Comparison of ENCODE assay signal across 28 cellular contexts in genomic region chr17:9767432-9767991, GRCh38. TPM values are rescaled to one million over a fixed set of nuclear protein-coding genes. Genes with fewer than 3 reads are reported as not detected.
DNase-seq lines count a peak whose midpoint lies in the region; ATAC-seq, FAIRE-seq and TF ChIP-seq lines count a peak whose summit lies in the region.
"Had no signal": no experiment of that assay in that cellular context is flagged by ENCODE, and none has a peak within 500 bp of the region (broad histone marks: within the 10 kb centered on the region; RNA-seq: fewer than 3 reads in every experiment).

No MANE protein-coding gene starts in this region.

- H3K4me3 ChIP-seq in BLaER1 (no peak overlapping the region), Karpas-422 (ENCODE audit: low read length) (no peak overlapping the region), GM23338 (no peak overlapping the region)
- H3K4me3 ChIP-seq: GM12878, SK-N-MC had no signal

- no peak overlapping the region for H4K8ac ChIP-seq in H9 (replicated peaks; ENCODE audit: insufficient read length, low read depth, low read length)

- H3K36me3 Mint-ChIP-seq in H9 (ENCODE audit: insufficient read depth in 1 of 3, low read depth in 3 of 3): no peaks in the 10 kb centered on the region
- H3K36me3 Mint-ChIP-seq in chondrocyte (ENCODE audit: low read depth): no peaks in the 10 kb centered on the region
- no peaks in the 10 kb centered on the region for H3K36me3 Mint-ChIP-seq in GM23338 (ENCODE audit: low read depth)
- H3K36me3 Mint-ChIP-seq: CD8-positive, alpha-beta memory T cell had no signal

- no peak overlapping the region for H4K91ac ChIP-seq in H9 (ENCODE audit: insufficient read length, low read depth, low read length)

- H3K9me3 ChIP-seq in BLaER1 (no peaks in the 10 kb centered on the region), H9 (ENCODE audit: control insufficient read depth, low read depth, low read length) (no peaks in the 10 kb centered on the region), Karpas-422 (ENCODE audit: low read length) (no peaks in the 10 kb centered on the region)

- H2BK120ac ChIP-seq in H9 (ENCODE audit: low read depth, low read length, poor library complexity, severe bottlenecking): no peak overlapping the region

- H2AFZ ChIP-seq in H9 (ENCODE audit: low read length) (no peak overlapping the region), Karpas-422 (ENCODE audit: low read length) (no peak overlapping the region), GM23338 (no peak overlapping the region)

- H3K27ac Mint-ChIP-seq in H9 (no peak overlapping the region), chondrocyte (ENCODE audit: unreplicated experiment) (no peak overlapping the region), GM23338 (no peak overlapping the region)
- H3K27ac Mint-ChIP-seq: CD8-positive, alpha-beta memory T cell; T-helper 17 cell had no signal

- H3K9ac ChIP-seq in BLaER1 (no peak overlapping the region), H9 (ENCODE audit: extremely low read depth, insufficient read length, low read length) (no peak overlapping the region), Karpas-422 (ENCODE audit: low read length) (no peak overlapping the region)

- H3K27ac ChIP-seq in BLaER1: 0 out of 2 replicates have a peak overlapping the region, but pooled peaks have one; percentile 22
- H3K27ac ChIP-seq in H9 (ENCODE audit: insufficient read length, low read depth, low read length): no peak overlapping the region
- no peak overlapping the region for H3K27ac ChIP-seq in Karpas-422 (ENCODE audit: low read length)
- no peak overlapping the region for H3K27ac ChIP-seq in GM23338 (ENCODE audit: low read depth)
- H3K27ac ChIP-seq: C4-2B, RWPE1, SK-N-MC had no signal

- H3K9me3 Mint-ChIP-seq in H9 (no peaks in the 10 kb centered on the region), chondrocyte (ENCODE audit: low read depth) (no peaks in the 10 kb centered on the region), GM23338 (no peaks in the 10 kb centered on the region)
- H3K9me3 Mint-ChIP-seq: CD8-positive, alpha-beta memory T cell had no signal

- ATAC-seq in GM23338: no peak
- ATAC-seq: Panc1, T-helper 17 cell had no signal

- H3K9me2 ChIP-seq in Karpas-422 (replicated peaks; ENCODE audit: insufficient read depth, low read length): no peaks in the 10 kb centered on the region
- H3K9me2 ChIP-seq in GM23338 (ENCODE audit: insufficient read depth): no peaks in the 10 kb centered on the region

- H3K36me3 ChIP-seq in BLaER1: no peaks in the 10 kb centered on the region
- no peaks in the 10 kb centered on the region for H3K36me3 ChIP-seq in Karpas-422 (ENCODE audit: insufficient read depth, low read length)
- H3K36me3 ChIP-seq in GM23338 (ENCODE audit: insufficient read depth): no peaks in the 10 kb centered on the region

- no peak overlapping the region for H3K23ac ChIP-seq in H9 (ENCODE audit: insufficient read length, low read depth, low read length)

- no peak overlapping the region for H2BK12ac ChIP-seq in H9 (ENCODE audit: insufficient read length, low read depth, low read length)

- no peaks in the 10 kb centered on the region for H3F3A ChIP-seq in GM23338 (replicated peaks; ENCODE audit: low read depth)

- H3K4me3 Mint-ChIP-seq in H9 (no peak overlapping the region), chondrocyte (ENCODE audit: unreplicated experiment) (no peak overlapping the region), GM23338 (no peak overlapping the region)
- H3K4me3 Mint-ChIP-seq: CD8-positive, alpha-beta memory T cell; T-helper 17 cell had no signal

- H2BK15ac ChIP-seq in H9 (ENCODE audit: low read depth, low read length): no peak overlapping the region

- H3K79me1 ChIP-seq in H9 (ENCODE audit: insufficient read depth, low read depth, low read length, poor library complexity, severe bottlenecking): no peaks in the 10 kb centered on the region

- H3K4me2 ChIP-seq in BLaER1 (peak overlapping the region; percentile 35), H9 (ENCODE audit: insufficient read depth, insufficient read length, low read length) (no peak overlapping the region), Karpas-422 (ENCODE audit: low read depth, low read length, poor library complexity, severe bottlenecking) (no peak overlapping the region), GM23338 (no peak overlapping the region)

- H3K27me3 ChIP-seq in BLaER1 (no peaks in the 10 kb centered on the region), H9 (ENCODE audit: insufficient read depth, low read length) (no peaks in the 10 kb centered on the region), Karpas-422 (ENCODE audit: low read length) (no peaks in the 10 kb centered on the region), GM23338 (ENCODE audit: insufficient read depth) (no peaks in the 10 kb centered on the region)

- H3K23me2 ChIP-seq in H9 (ENCODE audit: insufficient read length, low read depth, low read length, poor library complexity, severe bottlenecking): no peaks in the 10 kb centered on the region

- DNase-seq in H9: no peak
- peak; percentile 44 for DNase-seq in chondrocyte (ENCODE audit: low spot score)
- peak; percentile 23 for DNase-seq in myocyte (ENCODE audit: low read depth)
- DNase-seq in Karpas-422: no peak
- no peak for DNase-seq in GM23338 (ENCODE audit: low spot score)
- no peak for DNase-seq in NCI-H510A (lab: John Stamatoyannopoulos, UW)
- DNase-seq in urothelium cell line (ENCODE audit: low spot score): no peak
- DNase-seq: AML-193; CD8-positive, alpha-beta memory T cell; NCI-H1092 treated with DMSO at 0.1 percent for 48 hours; NCI-H1436; NCI-H187; NCI-H446; NCI-H69; SHP77; T-helper 17 cell had no signal

- no peak overlapping the region for H3K4ac ChIP-seq in H9 (ENCODE audit: low read depth, low read length)

- no peaks in the 10 kb centered on the region for H3K79me2 ChIP-seq in H9 (ENCODE audit: insufficient read depth, low read length)
- no peaks in the 10 kb centered on the region for H3K79me2 ChIP-seq in Karpas-422 (ENCODE audit: low read length)
- H3K79me2 ChIP-seq in GM23338 (replicated peaks; ENCODE audit: insufficient read depth): no peaks in the 10 kb centered on the region

- H4K5ac ChIP-seq in H9 (ENCODE audit: insufficient read length, low read depth, low read length): no peak overlapping the region

- H2BK5ac ChIP-seq in H9 (ENCODE audit: insufficient read length, low read length): no peak overlapping the region

- H3K18ac ChIP-seq in H9 (ENCODE audit: insufficient read length, low read depth, low read length): no peak overlapping the region

- no peak for FAIRE-seq in urothelium cell line (lab: Jason Lieb, UNC)
- FAIRE-seq: A204.1, G401.6, GM12878, H1 had no signal

- H2AK5ac ChIP-seq in H9 (ENCODE audit: insufficient read length, low read length): no peak overlapping the region

- no peak overlapping the region for H3T11ph ChIP-seq in H9 (ENCODE audit: low read length)

- TF ChIP-seq CTCF in H9 (conservative IDR thresholded peaks at IDR 0.05): no peak
- no peak for TF ChIP-seq CTCF in chondrocyte (IDR thresholded peaks at IDR 0.05)
- no peak for TF ChIP-seq CTCF in GM23338 (conservative IDR thresholded peaks at IDR 0.05; ENCODE audit: low read depth in 2 of 2)

- no peak overlapping the region for H3K56ac ChIP-seq in H9 (ENCODE audit: insufficient read length, low read depth, low read length)

- H3K4me1 Mint-ChIP-seq in H9 (peaks cover 2 to 4% of the 10 kb centered on the region in 2 experiments; a peak in 2 of 4 replicates), chondrocyte (ENCODE audit: low read depth) (no peaks in the 10 kb centered on the region), GM23338 (no peaks in the 10 kb centered on the region)

- peak overlapping the region; percentile 59; the same call in 1 of the 2 replicates for H3K14ac ChIP-seq in H9 (ENCODE audit: insufficient read depth, low read length)

- no peaks in the 10 kb centered on the region for H4K20me1 ChIP-seq in BLaER1
- H4K20me1 ChIP-seq in H9 (ENCODE audit: control insufficient read depth, insufficient read depth, insufficient read length): no peaks in the 10 kb centered on the region
- H4K20me1 ChIP-seq in Karpas-422 (ENCODE audit: insufficient read depth, low read depth, low read length): no peaks in the 10 kb centered on the region
- H4K20me1 ChIP-seq in GM23338 (replicated peaks; ENCODE audit: insufficient read depth): no peaks in the 10 kb centered on the region

- peaks cover 9% of the 10 kb centered on the region for H3K27me3 Mint-ChIP-seq in H9 (ENCODE audit: low read depth)
- peaks cover 17% of the 10 kb centered on the region for H3K27me3 Mint-ChIP-seq in chondrocyte (ENCODE audit: low read depth)
- peaks cover 3% of the 10 kb centered on the region for H3K27me3 Mint-ChIP-seq in GM23338 (ENCODE audit: insufficient read depth, low read depth, poor library complexity)

- WGBS in H9 (ENCODE audit: extremely low coverage, insufficient read length, low lambda C conversion rate): no CpG with 5 or more reads among the region's 7 CpGs

- H3K4me1 ChIP-seq in BLaER1 (peaks cover 25% of the 10 kb centered on the region), H9 (ENCODE audit: insufficient read depth, low read length) (no peaks in the 10 kb centered on the region), Karpas-422 (ENCODE audit: low read length) (no peaks in the 10 kb centered on the region), GM23338 (ENCODE audit: insufficient read depth) (no peaks in the 10 kb centered on the region)

- H2BK20ac ChIP-seq in H9 (ENCODE audit: low read depth, low read length, poor library complexity, severe bottlenecking): no peak overlapping the region

TF ChIP-seq in GM23338, 12 proteins besides CTCF, POLR2A, EP300 and RAD21 (continues in another document):
- TF ChIP-seq ZNF114 (CRISPR knock-in tag; IDR thresholded peaks at IDR 0.05) (no peak), POLR2AphosphoS5 (IDR thresholded peaks at IDR 0.05; ENCODE audit: low read depth) (no peak), ZNF331 (CRISPR knock-in tag; IDR thresholded peaks at IDR 0.05; ENCODE audit: low read depth) (no peak)

RNA-seq across cellular contexts. Expression of gene DHRS7C, which starts 23.9 kb away (rescaled TPM):
- not detected in 2 replicates for total RNA-seq in H9 (2021)
- 0.62 to 1.8 TPM in 2 of 3 replicates, not detected in the other for total RNA-seq in chondrocyte
- 0.16 TPM in 1 of 2 replicates, not detected in the other for total RNA-seq in myocyte
- polyA plus RNA-seq in myocyte (2012): not detected
- not detected in 2 replicates for total RNA-seq in Karpas-422 (2014; rRNA removed; shearing (Covaris generic); ENCODE audit: low replicate concordance)
- not detected in 2 replicates for total RNA-seq in GM23338 (2014; rRNA removed; shearing (Covaris generic))
- not detected in 2 replicates for polyA plus RNA-seq in GM23338 (2016; fragmentation: Nextera tagmentation; extraction: Ambion mirVana)
- total RNA-seq: CD8-positive, alpha-beta memory T cell; GM12878; H1; HT-29; M059J; OCI-LY7; T-helper 17 cell had no signal
- polyA plus RNA-seq: CD8-positive, alpha-beta memory T cell; GM12878; H1 had no signal

RNA-seq across cellular contexts. Expression of gene GSG1L2, which starts 54.4 kb away (rescaled TPM):
- total RNA-seq in H9 (2021) (not detected in 2 replicates), chondrocyte (not detected in 3 replicates), myocyte (not detected in 2 replicates)
- not detected for polyA plus RNA-seq in myocyte (2012)
- not detected in 2 replicates for total RNA-seq in Karpas-422 (2014; rRNA removed; shearing (Covaris generic); ENCODE audit: low replicate concordance)
- not detected in 2 replicates for total RNA-seq in GM23338 (2014; rRNA removed; shearing (Covaris generic))
- polyA plus RNA-seq in GM23338 (2016; fragmentation: Nextera tagmentation; extraction: Ambion mirVana): not detected in 2 replicates
- total RNA-seq: CD8-positive, alpha-beta memory T cell; GM12878; H1; HT-29; M059J; OCI-LY7; T-helper 17 cell had no signal
- polyA plus RNA-seq: CD8-positive, alpha-beta memory T cell; GM12878; H1 had no signal

RNA-seq across cellular contexts. Expression of gene GLP2R, which starts 58.2 kb away (rescaled TPM):
- not detected in 2 replicates for total RNA-seq in H9 (2021)
- total RNA-seq in chondrocyte: 2.2 to 5.4 TPM (median 2.3 TPM) in 3 replicates
- total RNA-seq in myocyte: not detected in 2 replicates
- polyA plus RNA-seq in myocyte (2012): 0.11 TPM
- total RNA-seq in Karpas-422 (2014; rRNA removed; shearing (Covaris generic); ENCODE audit: low replicate concordance): not detected in 2 replicates
- total RNA-seq in GM23338 (2014; rRNA removed; shearing (Covaris generic)): not detected in 2 replicates
- polyA plus RNA-seq in GM23338 (2016; fragmentation: Nextera tagmentation; extraction: Ambion mirVana): not detected in 2 replicates
- total RNA-seq: CD8-positive, alpha-beta memory T cell; GM12878; H1; HT-29; OCI-LY7; T-helper 17 cell had no signal
- polyA plus RNA-seq: CD8-positive, alpha-beta memory T cell; GM12878; H1 had no signal

Comparison
In these comparisons a context has a peak if more than half of its experiments do, and no peak if none do; other contexts are left out.
1. DNase-seq: peak in chondrocyte (single experiment) and myocyte (single experiment); none in H9 (single experiment), Karpas-422 (single experiment), GM23338 (single experiment), NCI-H510A (single experiment) and urothelium cell line (single experiment).